Comparison of ENCODE assay signal across 1 cellular context in the genomic region with DNA sequence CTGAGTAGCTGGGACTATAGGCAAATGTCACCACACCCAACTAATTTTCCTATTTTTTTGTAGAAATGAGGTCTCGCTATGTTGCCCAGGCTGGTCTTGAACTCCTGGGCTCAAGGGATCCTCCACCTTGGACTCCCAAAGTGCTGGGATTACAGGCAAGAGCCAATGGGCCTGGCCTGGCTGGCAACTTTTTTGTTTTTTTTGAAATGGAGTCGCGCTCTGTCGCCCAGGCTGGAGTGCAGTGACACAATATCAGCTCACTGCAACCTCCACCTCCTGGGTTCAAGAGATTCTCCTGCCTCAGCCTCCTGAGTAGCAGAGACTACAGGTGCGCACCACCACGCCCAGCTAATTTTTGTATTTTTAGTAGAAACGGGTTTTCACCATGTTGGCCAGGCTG.
A peak's percentile ranks its signal among the peaks of the same experiment; 100 is the strongest.
TF ChIP-seq lines count a peak whose summit lies in the region.

No MANE protein-coding gene starts in this region.

TF ChIP-seq in K562, 482 proteins besides CTCF, POLR2A, EP300 and RAD21:
- TF ChIP-seq POLR2G (IDR thresholded peaks at IDR 0.05; ENCODE audit: low read depth, low read length) = 0 out of 2 replicates have a peak, but pooled peaks have one; percentile 21
